25 cellular contexts compared by ENCODE assay signal in genomic region chr7:41998041-41998440, GRCh38.
DNase-seq lines count a peak whose midpoint lies in the region; ATAC-seq, FAIRE-seq and TF ChIP-seq lines count a peak whose summit lies in the region.
"Had no signal": no experiment of that assay in that cellular context is flagged by ENCODE, and none has a peak within 500 bp of the region (broad histone marks: within the 10 kb centered on the region; RNA-seq: fewer than 3 reads in every experiment).

No MANE protein-coding gene starts in this region.

- H3K27ac ChIP-seq in HEK293 (ENCODE audit: extremely low read depth, low read depth, low read length) (no peak overlapping the region), RWPE2 (ENCODE audit: poor library complexity, severe bottlenecking) (peak overlapping the region; percentile 100)
- H3K27ac ChIP-seq: 22Rv1, A549, C4-2B had no signal

- CTCF ChIA-PET in HEK293 (lab: Yijun Ruan, JAX): interaction anchor here (0.7 to 2.3 kb wide), 4 partner anchors 14 to 21 kb away, joined by 3 to 15 read pairs (median 6); no protein-coding TSS in a partner anchor

- H3K4me1 ChIP-seq in HEK293 (ENCODE audit: control insufficient read depth, insufficient read depth, low read length): peaks cover 32% of the 10 kb centered on the region
- peaks cover 67% of the 10 kb centered on the region for H3K4me1 ChIP-seq in RWPE2 (ENCODE audit: insufficient read depth, poor library complexity, severe bottlenecking)
- H3K4me1 ChIP-seq: A549, Caco-2 had no signal

- H3K9me3 ChIP-seq in HEK293 (ENCODE audit: control insufficient read depth, insufficient read depth, low read depth, low read length) (no peaks in the 10 kb centered on the region), RWPE2 (ENCODE audit: severe bottlenecking) (no peaks in the 10 kb centered on the region), MG63 (no peaks in the 10 kb centered on the region)
- H3K9me3 ChIP-seq: A549; BLaER1 treated with 17β-estradiol and CSF1 and Interleukin-3, amounts not matched to agents 10 nM and 100 nM had no signal

- no peak for FAIRE-seq in RCC 7860 (lab: Jason Lieb, UNC)
- FAIRE-seq: A549, D721Med, GM12878, GM12892, GM18507 had no signal

- TF ChIP-seq CTCF in HEK293 (tag by site-specific recombination; IDR thresholded peaks at IDR 0.05) (no peak), RWPE2 (IDR thresholded peaks at IDR 0.05; ENCODE audit: poor library complexity, severe bottlenecking) (no peak), nephron (IDR thresholded peaks at IDR 0.05; ENCODE audit: unreplicated experiment in 3 of 3) (no peak)

- H3K9me3 Mint-ChIP-seq in nephron: no peaks in the 10 kb centered on the region
- H3K9me3 Mint-ChIP-seq: CD4-positive, alpha-beta T cell; CD8-positive, alpha-beta T cell had no signal

- H3K4me3 ChIP-seq in HEK293 (ENCODE audit: low read depth, low read length) (no peak overlapping the region), RWPE2 (ENCODE audit: severe bottlenecking) (no peak overlapping the region), MG63 (no peak overlapping the region)
- H3K4me3 ChIP-seq: A549; BLaER1 treated with 17β-estradiol and CSF1 and Interleukin-3, amounts not matched to agents 10 nM and 100 nM; GM12878 had no signal

- DNase-seq in Daoy (ENCODE audit: low read depth) (peak; percentile 27), RWPE2 (ENCODE audit: low spot score) (no peak), MG63 (no peak), RCC 7860 (ENCODE audit: low spot score) (no peak)
- DNase-seq in activated effector memory CD4-positive, alpha-beta T cell treated with Interleukin-2 at 50 U/mL for 16 hours: no peak
- DNase-seq: AML-193; Caco-2; Calu3; CD4-positive, alpha-beta T cell; CD8-positive, alpha-beta T cell; DMS79 treated with DMSO at 0.1 percent for 48 hours; EL; GDM1 had no signal

- H3K27me3 Mint-ChIP-seq in nephron (ENCODE audit: low read depth): no peaks in the 10 kb centered on the region

- H3K36me3 ChIP-seq in HEK293 (ENCODE audit: control insufficient read depth in 2 of 2, insufficient read depth in 1 of 2, low read length in 2 of 2) (peaks cover 0 to 7% of the 10 kb centered on the region in 2 experiments; a peak in 2 of 3 replicates), RWPE2 (ENCODE audit: low read depth) (no peaks in the 10 kb centered on the region; the same call in 1 of the 2 replicates), MG63 (no peaks in the 10 kb centered on the region; the same call in 1 of the 2 replicates)

- H3K27me3 ChIP-seq in RWPE2 (ENCODE audit: insufficient read depth, poor library complexity, severe bottlenecking): no peaks in the 10 kb centered on the region
- H3K27me3 ChIP-seq in MG63: no peaks in the 10 kb centered on the region
- H3K27me3 ChIP-seq: BLaER1 treated with 17β-estradiol and CSF1 and Interleukin-3, amounts not matched to agents 10 nM and 100 nM had no signal

- peak overlapping the region in 2 of 3 experiments; percentile 13 to 27 for H3K27ac Mint-ChIP-seq in nephron
- H3K27ac Mint-ChIP-seq: B cell; CD4-positive, alpha-beta T cell; CD8-positive, alpha-beta T cell had no signal

- peaks cover 33% of the 10 kb centered on the region for H3K36me3 Mint-ChIP-seq in nephron (ENCODE audit: low read depth)
- H3K36me3 Mint-ChIP-seq: CD8-positive, alpha-beta T cell had no signal

- POLR2A ChIA-PET in HEK293 (lab: Yijun Ruan, JAX): no interaction called here

- peaks cover 50% of the 10 kb centered on the region for H3K4me1 Mint-ChIP-seq in nephron
- H3K4me1 Mint-ChIP-seq: B cell had no signal

- no peak overlapping the region for H3K4me3 Mint-ChIP-seq in nephron
- H3K4me3 Mint-ChIP-seq: B cell; CD4-positive, alpha-beta T cell; CD8-positive, alpha-beta T cell had no signal

- no peak for ATAC-seq in RWPE2 (ENCODE audit: low read depth)
- ATAC-seq in HG02981 (IDR thresholded peaks at IDR 0.05; ENCODE audit: unreplicated experiment): no peak
- ATAC-seq: A549; CD8-positive, alpha-beta T cell; GM12878 had no signal

TF ChIP-seq in HEK293, 187 proteins besides CTCF, POLR2A, EP300 and RAD21:
- TF ChIP-seq ZNF366 (tag by site-specific recombination; conservative IDR thresholded peaks at IDR 0.05) (0 out of 2 replicates have a peak, but pooled peaks have one; percentile 15), ZNF18 (tag by site-specific recombination; IDR thresholded peaks at IDR 0.05) (peak; percentile 89), ZNF843 (tag by site-specific recombination; IDR thresholded peaks at IDR 0.05) (peak; percentile 78), FEZF1 (tag by site-specific recombination; IDR thresholded peaks at IDR 0.05) (peak; percentile 65), KLF10 (tag by site-specific recombination; IDR thresholded peaks at IDR 0.05) (0 out of 2 replicates have a peak, but pooled peaks have one; percentile 37), ZNF214 (tag by site-specific recombination; IDR thresholded peaks at IDR 0.05; ENCODE audit: borderline replicate concordance) (no peak), ZNF664 (tag by site-specific recombination; IDR thresholded peaks at IDR 0.05) (no peak), ZNF629 (tag by site-specific recombination; IDR thresholded peaks at IDR 0.05) (peak; percentile 58; the same call in 1 of the 2 replicates), ZSCAN16 (tag by site-specific recombination; IDR thresholded peaks at IDR 0.05) (no peak), ZNF138 (tag by site-specific recombination; IDR thresholded peaks at IDR 0.05; ENCODE audit: borderline replicate concordance) (no peak), HIC1 (tag by site-specific recombination; IDR thresholded peaks at IDR 0.05) (0 out of 2 replicates have a peak, but pooled peaks have one; percentile 17)
